In genomic region chr19:5294403-5295160, GRCh38 we compare ENCODE assay signal across 11 cellular contexts. TPM values are rescaled to one million over a fixed set of nuclear protein-coding genes. Genes with fewer than 3 reads are reported as not detected.
A peak's percentile ranks its signal among the peaks of the same experiment; 100 is the strongest.
DNase-seq lines count a peak whose midpoint lies in the region; ATAC-seq and TF ChIP-seq lines count a peak whose summit lies in the region.
"Had no signal": no experiment of that assay in that cellular context is flagged by ENCODE, and none has a peak within 500 bp of the region (broad histone marks: within the 10 kb centered on the region; RNA-seq: fewer than 3 reads in every experiment).

No MANE protein-coding gene starts in this region.

- peak overlapping the region; percentile 94; the same call in 1 of the 2 replicates for H3K4me3 ChIP-seq in SJSA1

- ATAC-seq in activated CD8-positive, alpha-beta memory T cell treated with anti-CD3 and anti-CD28 coated beads, Interleukin-2, amount 10 ng/mL, durations not matched to agents 7 days and 5 days, result no peak

- TF ChIP-seq CTCF in glutamatergic neuron (IDR thresholded peaks at IDR 0.05; ENCODE audit: partially characterized antibody, unreplicated experiment), result no peak
- no peak for TF ChIP-seq CTCF in osteocyte (IDR thresholded peaks at IDR 0.05)
- no peak for TF ChIP-seq CTCF in GM13976 (IDR thresholded peaks at IDR 0.05; ENCODE audit: borderline replicate concordance, control extremely low read depth, extremely low read depth, insufficient read depth, missing control alignments)

- no peaks in the 10 kb centered on the region for H3K27me3 ChIP-seq in SJSA1 (replicated peaks)

- in situ Hi-C loops in GM13976 (cut with MboI; ENCODE audit: low sequenced_read_pairs, unreplicated experiment), result no loop called here

- CTCF ChIA-PET in activated CD8-positive, alpha-beta memory T cell treated with anti-CD3 and anti-CD28 coated beads, Interleukin-2, amount 10 ng/mL, durations not matched to agents 7 days and 5 days (lab: Charles Lee), result no interaction called here

- H3K36me3 ChIP-seq in ES-I3 (ENCODE audit: insufficient read depth, low read length) (no peaks in the 10 kb centered on the region), SJSA1 (0 out of 2 replicates have a peak, but pooled peaks cover 2% of the 10 kb centered on the region)

- peak overlapping the region; percentile 85 for H3K4me3 Mint-ChIP-seq in glutamatergic neuron (ENCODE audit: unreplicated experiment)
- peak overlapping the region; percentile 83 for H3K4me3 Mint-ChIP-seq in osteocyte (ENCODE audit: unreplicated experiment)
- no peak overlapping the region for H3K4me3 Mint-ChIP-seq in activated CD8-positive, alpha-beta memory T cell treated with anti-CD3 and anti-CD28 coated beads, Interleukin-2, amount 10 ng/mL, durations not matched to agents 7 days and 5 days
- H3K4me3 Mint-ChIP-seq: activated CD8-positive, alpha-beta T cell treated with anti-CD3 and anti-CD28 coated beads for 36 hours; T-helper 2 cell treated with Interferon-gamma antibody and Interleukin-4, amounts not matched to agents 5 μg/mL and 100 μg/mL, for 36 hours had no signal

- H3K4me1 ChIP-seq in ES-I3 (ENCODE audit: insufficient read depth, low read length) (peaks cover 3% of the 10 kb centered on the region; the same call in 1 of the 2 replicates), SJSA1 (replicated peaks) (peaks cover 23% of the 10 kb centered on the region)

- H3K36me3 Mint-ChIP-seq in glutamatergic neuron (ENCODE audit: unreplicated experiment), result no peaks in the 10 kb centered on the region
- H3K36me3 Mint-ChIP-seq in osteocyte (ENCODE audit: unreplicated experiment), result no peaks in the 10 kb centered on the region
- no peaks in the 10 kb centered on the region for H3K36me3 Mint-ChIP-seq in activated CD8-positive, alpha-beta memory T cell treated with anti-CD3 and anti-CD28 coated beads, Interleukin-2, amount 10 ng/mL, durations not matched to agents 7 days and 5 days

- no peak for DNase-seq in SJSA1 (ENCODE audit: low read depth in 1 of 2, low spot score in 2 of 2)
- no peak for DNase-seq in glutamatergic neuron
- no peak for DNase-seq in osteocyte (ENCODE audit: extremely low spot score, unreplicated experiment)
- no peak for DNase-seq in GM13976 (ENCODE audit: low spot score)
- no peak for DNase-seq in activated CD8-positive, alpha-beta memory T cell treated with anti-CD3 and anti-CD28 coated beads, Interleukin-2, amount 10 ng/mL, durations not matched to agents 7 days and 5 days
- DNase-seq in middle frontal gyrus (ENCODE audit: extremely low spot score, low spot score), result no peak
- DNase-seq: effector CD8-positive, alpha-beta T cell; NCI-H446 treated with DMSO at 0.1 percent for 48 hours had no signal

- no peaks in the 10 kb centered on the region for H3K9me3 ChIP-seq in ES-I3 (ENCODE audit: control insufficient read depth, insufficient read depth, low read length)
- no peaks in the 10 kb centered on the region for H3K9me3 ChIP-seq in SJSA1 (replicated peaks)

- no peak overlapping the region for H3K27ac ChIP-seq in SJSA1

- peaks cover 29% of the 10 kb centered on the region for H3K9me3 Mint-ChIP-seq in glutamatergic neuron (ENCODE audit: unreplicated experiment)
- no peaks in the 10 kb centered on the region for H3K9me3 Mint-ChIP-seq in osteocyte (ENCODE audit: unreplicated experiment)
- H3K9me3 Mint-ChIP-seq in activated CD8-positive, alpha-beta memory T cell treated with anti-CD3 and anti-CD28 coated beads, Interleukin-2, amount 10 ng/mL, durations not matched to agents 7 days and 5 days (ENCODE audit: low read depth), result no peaks in the 10 kb centered on the region
- H3K9me3 Mint-ChIP-seq: activated CD8-positive, alpha-beta T cell treated with anti-CD3 and anti-CD28 coated beads for 36 hours; T-helper 2 cell treated with Interferon-gamma antibody and Interleukin-4, amounts not matched to agents 5 μg/mL and 100 μg/mL, for 36 hours had no signal

- H3K9ac ChIP-seq in ES-I3 (ENCODE audit: low read depth, low read length), result peak overlapping the region; percentile 72

- peak overlapping the region; percentile 94 for H3K27ac Mint-ChIP-seq in glutamatergic neuron (ENCODE audit: unreplicated experiment)
- H3K27ac Mint-ChIP-seq in osteocyte (ENCODE audit: unreplicated experiment), result no peak overlapping the region
- no peak overlapping the region for H3K27ac Mint-ChIP-seq in activated CD8-positive, alpha-beta memory T cell treated with anti-CD3 and anti-CD28 coated beads, Interleukin-2, amount 10 ng/mL, durations not matched to agents 7 days and 5 days
- H3K27ac Mint-ChIP-seq: activated CD8-positive, alpha-beta T cell treated with anti-CD3 and anti-CD28 coated beads for 36 hours; T-helper 2 cell treated with Interferon-gamma antibody and Interleukin-4, amounts not matched to agents 5 μg/mL and 100 μg/mL, for 36 hours had no signal

- H3K4me1 Mint-ChIP-seq in glutamatergic neuron (ENCODE audit: low read depth, unreplicated experiment), result peaks cover 30% of the 10 kb centered on the region
- H3K4me1 Mint-ChIP-seq in osteocyte (ENCODE audit: unreplicated experiment), result peaks cover 12% of the 10 kb centered on the region
- H3K4me1 Mint-ChIP-seq in activated CD8-positive, alpha-beta memory T cell treated with anti-CD3 and anti-CD28 coated beads, Interleukin-2, amount 10 ng/mL, durations not matched to agents 7 days and 5 days, result no peaks in the 10 kb centered on the region

- H3K27me3 Mint-ChIP-seq in glutamatergic neuron (ENCODE audit: unreplicated experiment) (peaks cover 44% of the 10 kb centered on the region), osteocyte (ENCODE audit: unreplicated experiment) (no peaks in the 10 kb centered on the region)
- H3K27me3 Mint-ChIP-seq in activated CD8-positive, alpha-beta memory T cell treated with anti-CD3 and anti-CD28 coated beads, Interleukin-2, amount 10 ng/mL, durations not matched to agents 7 days and 5 days, result peaks cover 25% of the 10 kb centered on the region

RNA-seq across cellular contexts. Expression of gene PTPRS, which starts 46.0 kb away (rescaled TPM):
- total RNA-seq in SJSA1 (2014; rRNA removed; shearing (Covaris generic)), result 52.5 and 66.6 TPM in 2 replicates
- total RNA-seq in glutamatergic neuron (ENCODE audit: unreplicated experiment) (1,064 TPM), osteocyte (182 and 185 TPM in 2 replicates)
- total RNA-seq in activated CD8-positive, alpha-beta memory T cell treated with anti-CD3 and anti-CD28 coated beads, Interleukin-2, amount 10 ng/mL, durations not matched to agents 7 days and 5 days, result under 1 TPM; 0.16 to 0.32 TPM

Comparison
In these comparisons a context has a peak if more than half of its experiments do, and no peak if none do; other contexts are left out.
1. RNA of gene PTPRS, which starts 46.0 kb away (total RNA-seq): 1,064 TPM in glutamatergic neuron (single experiment), 182 to 185 TPM in osteocyte and 52.5 to 66.6 TPM in SJSA1; 0.16 to 0.32 TPM in activated CD8-positive, alpha-beta memory T cell treated with anti-CD3 and anti-CD28 coated beads, Interleukin-2, amount 10 ng/mL, durations not matched to agents 7 days and 5 days; every median in the first group is over 10 times any median in the second.